In genomic region chr22:23591846-23592245, GRCh38 we compare ENCODE assay signal across 1 cellular context.
TF ChIP-seq lines count a peak whose summit lies in the region.

No MANE protein-coding gene starts in this region.

TF ChIP-seq in H1, 55 proteins besides CTCF, POLR2A, EP300 and RAD21:
- TF ChIP-seq KDM5A (IDR thresholded peaks at IDR 0.05; ENCODE audit: low read length): no peak
- TF ChIP-seq NANOG (IDR thresholded peaks at IDR 0.05; ENCODE audit: insufficient read depth, low read depth, low read length, poor library complexity, severe bottlenecking): no peak
- no peak for TF ChIP-seq YY1 (IDR thresholded peaks at IDR 0.05; ENCODE audit: low read depth, low read length)
- no peak for TF ChIP-seq TAF1 (IDR thresholded peaks at IDR 0.05; ENCODE audit: low read depth, low read length)
- TF ChIP-seq SRF (IDR thresholded peaks at IDR 0.05; ENCODE audit: low read depth, low read length): no peak
- TF ChIP-seq SUZ12 (IDR thresholded peaks at IDR 0.05; ENCODE audit: low read length): no peak
- no peak for TF ChIP-seq SAP30 (IDR thresholded peaks at IDR 0.05; ENCODE audit: insufficient read depth, insufficient replicate concordance, low read length)
- no peak for TF ChIP-seq ATF2 (IDR thresholded peaks at IDR 0.05; ENCODE audit: low read length)
- no peak for TF ChIP-seq SIX5 (IDR thresholded peaks at IDR 0.05; ENCODE audit: low read depth, low read length)
- no peak for TF ChIP-seq TCF12 (IDR thresholded peaks at IDR 0.05; ENCODE audit: low read depth, low read length)
- no peak for TF ChIP-seq EZH2 (IDR thresholded peaks at IDR 0.05; ENCODE audit: low read depth, low read length, severe bottlenecking)
- TF ChIP-seq KDM1A (IDR thresholded peaks at IDR 0.05; ENCODE audit: borderline replicate concordance, low read length): no peak
- TF ChIP-seq BRCA1 (IDR thresholded peaks at IDR 0.05; ENCODE audit: low read depth, low read length): no peak
- TF ChIP-seq CBX8 (IDR thresholded peaks at IDR 0.05; ENCODE audit: borderline replicate concordance, low read depth, low read length): no peak
- no peak for TF ChIP-seq SP4 (IDR thresholded peaks at IDR 0.05; ENCODE audit: low read length)
- TF ChIP-seq RNF2 (IDR thresholded peaks at IDR 0.05; ENCODE audit: borderline replicate concordance, low read depth, low read length, missing control alignments, poor library complexity, severe bottlenecking): no peak
- TF ChIP-seq E2F6 (IDR thresholded peaks at IDR 0.05): no peak
- TF ChIP-seq CEBPB (IDR thresholded peaks at IDR 0.05; ENCODE audit: low read depth, low read length): no peak
- TF ChIP-seq USF2 (IDR thresholded peaks at IDR 0.05; ENCODE audit: low read length): no peak
- no peak for TF ChIP-seq EGR1 (IDR thresholded peaks at IDR 0.05; ENCODE audit: borderline replicate concordance, low read depth, low read length)
